In the genomic region with DNA sequence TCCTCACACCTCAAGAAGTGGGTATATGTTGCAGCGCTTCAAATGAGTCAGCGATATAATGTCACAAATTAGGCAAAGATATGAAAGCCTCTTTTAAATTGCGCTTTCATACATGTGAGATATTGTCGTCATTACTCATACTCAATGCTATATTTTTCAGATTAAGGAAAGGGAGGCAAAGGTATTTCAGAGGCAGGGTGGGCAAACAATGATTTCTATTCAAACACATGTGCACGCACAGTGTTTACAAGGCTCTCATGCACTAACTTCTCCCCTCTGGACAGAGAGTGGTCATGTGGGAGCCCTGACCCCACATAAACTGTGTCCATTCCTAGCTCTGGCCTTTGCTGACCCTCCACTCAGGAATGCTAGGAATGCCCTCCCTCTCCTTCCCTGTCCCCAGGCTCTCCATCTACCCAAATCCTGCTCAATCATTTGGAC, we compare ENCODE assay signal across 1 cellular context.
TF ChIP-seq lines count a peak whose summit lies in the region.

No MANE protein-coding gene starts in this region.

TF ChIP-seq in HepG2, 621 proteins besides CTCF, POLR2A, EP300 and RAD21 (continued from another document and continues in another):
- TF ChIP-seq, protein P1, sequence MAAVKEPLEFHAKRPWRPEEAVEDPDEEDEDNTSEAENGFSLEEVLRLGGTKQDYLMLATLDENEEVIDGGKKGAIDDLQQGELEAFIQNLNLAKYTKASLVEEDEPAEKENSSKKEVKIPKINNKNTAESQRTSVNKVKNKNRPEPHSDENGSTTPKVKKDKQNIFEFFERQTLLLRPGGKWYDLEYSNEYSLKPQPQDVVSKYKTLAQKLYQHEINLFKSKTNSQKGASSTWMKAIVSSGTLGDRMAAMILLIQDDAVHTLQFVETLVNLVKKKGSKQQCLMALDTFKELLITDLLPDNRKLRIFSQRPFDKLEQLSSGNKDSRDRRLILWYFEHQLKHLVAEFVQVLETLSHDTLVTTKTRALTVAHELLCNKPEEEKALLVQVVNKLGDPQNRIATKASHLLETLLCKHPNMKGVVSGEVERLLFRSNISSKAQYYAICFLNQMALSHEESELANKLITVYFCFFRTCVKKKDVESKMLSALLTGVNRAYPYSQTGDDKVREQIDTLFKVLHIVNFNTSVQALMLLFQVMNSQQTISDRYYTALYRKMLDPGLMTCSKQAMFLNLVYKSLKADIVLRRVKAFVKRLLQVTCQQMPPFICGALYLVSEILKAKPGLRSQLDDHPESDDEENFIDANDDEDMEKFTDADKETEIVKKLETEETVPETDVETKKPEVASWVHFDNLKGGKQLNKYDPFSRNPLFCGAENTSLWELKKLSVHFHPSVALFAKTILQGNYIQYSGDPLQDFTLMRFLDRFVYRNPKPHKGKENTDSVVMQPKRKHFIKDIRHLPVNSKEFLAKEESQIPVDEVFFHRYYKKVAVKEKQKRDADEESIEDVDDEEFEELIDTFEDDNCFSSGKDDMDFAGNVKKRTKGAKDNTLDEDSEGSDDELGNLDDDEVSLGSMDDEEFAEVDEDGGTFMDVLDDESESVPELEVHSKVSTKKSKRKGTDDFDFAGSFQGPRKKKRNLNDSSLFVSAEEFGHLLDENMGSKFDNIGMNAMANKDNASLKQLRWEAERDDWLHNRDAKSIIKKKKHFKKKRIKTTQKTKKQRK (IDR thresholded peaks at IDR 0.05; ENCODE audit: low read length), result no peak
- TF ChIP-seq, protein P2, sequence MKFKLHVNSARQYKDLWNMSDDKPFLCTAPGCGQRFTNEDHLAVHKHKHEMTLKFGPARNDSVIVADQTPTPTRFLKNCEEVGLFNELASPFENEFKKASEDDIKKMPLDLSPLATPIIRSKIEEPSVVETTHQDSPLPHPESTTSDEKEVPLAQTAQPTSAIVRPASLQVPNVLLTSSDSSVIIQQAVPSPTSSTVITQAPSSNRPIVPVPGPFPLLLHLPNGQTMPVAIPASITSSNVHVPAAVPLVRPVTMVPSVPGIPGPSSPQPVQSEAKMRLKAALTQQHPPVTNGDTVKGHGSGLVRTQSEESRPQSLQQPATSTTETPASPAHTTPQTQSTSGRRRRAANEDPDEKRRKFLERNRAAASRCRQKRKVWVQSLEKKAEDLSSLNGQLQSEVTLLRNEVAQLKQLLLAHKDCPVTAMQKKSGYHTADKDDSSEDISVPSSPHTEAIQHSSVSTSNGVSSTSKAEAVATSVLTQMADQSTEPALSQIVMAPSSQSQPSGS (CRISPR knock-in tag; IDR thresholded peaks at IDR 0.05), result peak; percentile 67; the same call in 1 of the 2 replicates
- TF ChIP-seq ZNF224 (CRISPR knock-in tag; IDR thresholded peaks at IDR 0.05) (no peak), ZSCAN30 (CRISPR knock-in tag; IDR thresholded peaks at IDR 0.05) (no peak), NPAS2 (CRISPR knock-in tag; IDR thresholded peaks at IDR 0.05; ENCODE audit: borderline replicate concordance) (no peak), TOE1 (CRISPR knock-in tag; IDR thresholded peaks at IDR 0.05) (no peak), SETDB1 (CRISPR knock-in tag; IDR thresholded peaks at IDR 0.05; ENCODE audit: borderline replicate concordance) (no peak), MBD4 (IDR thresholded peaks at IDR 0.05; ENCODE audit: borderline replicate concordance, low read length) (no peak), ZNF292 (CRISPR knock-in tag; IDR thresholded peaks at IDR 0.05; ENCODE audit: borderline replicate concordance, low read depth) (peak; percentile 70; the same call in 1 of the 2 replicates), MTF1 (CRISPR knock-in tag; IDR thresholded peaks at IDR 0.05) (no peak), KLF16 (CRISPR knock-in tag; IDR thresholded peaks at IDR 0.05) (0 out of 4 replicates have a peak, but pooled peaks of 1 of the 2 experiments have one; percentile 17), SOX6 (IDR thresholded peaks at IDR 0.05) (no peak), SOX6 (CRISPR knock-in tag; IDR thresholded peaks at IDR 0.05) (peak; percentile 92), NFIC (IDR thresholded peaks at IDR 0.05; ENCODE audit: low read length) (peak; percentile 74; the same call in 1 of the 2 replicates), ZNF234 (CRISPR knock-in tag; conservative IDR thresholded peaks at IDR 0.05) (no peak), ZNF713 (CRISPR knock-in tag; IDR thresholded peaks at IDR 0.05) (no peak), HOXD1 (CRISPR knock-in tag; IDR thresholded peaks at IDR 0.05) (no peak), JUND (CRISPR knock-in tag; IDR thresholded peaks at IDR 0.05) (no peak; the same call in 1 of the 2 replicates), FOXC1 (CRISPR knock-in tag; IDR thresholded peaks at IDR 0.05; ENCODE audit: borderline replicate concordance) (no peak), GZF1 (CRISPR knock-in tag; IDR thresholded peaks at IDR 0.05) (0 out of 2 replicates have a peak, but pooled peaks have one; percentile 41), ZNF256 (CRISPR knock-in tag; conservative IDR thresholded peaks at IDR 0.05) (no peak)
- TF ChIP-seq, protein P3, sequence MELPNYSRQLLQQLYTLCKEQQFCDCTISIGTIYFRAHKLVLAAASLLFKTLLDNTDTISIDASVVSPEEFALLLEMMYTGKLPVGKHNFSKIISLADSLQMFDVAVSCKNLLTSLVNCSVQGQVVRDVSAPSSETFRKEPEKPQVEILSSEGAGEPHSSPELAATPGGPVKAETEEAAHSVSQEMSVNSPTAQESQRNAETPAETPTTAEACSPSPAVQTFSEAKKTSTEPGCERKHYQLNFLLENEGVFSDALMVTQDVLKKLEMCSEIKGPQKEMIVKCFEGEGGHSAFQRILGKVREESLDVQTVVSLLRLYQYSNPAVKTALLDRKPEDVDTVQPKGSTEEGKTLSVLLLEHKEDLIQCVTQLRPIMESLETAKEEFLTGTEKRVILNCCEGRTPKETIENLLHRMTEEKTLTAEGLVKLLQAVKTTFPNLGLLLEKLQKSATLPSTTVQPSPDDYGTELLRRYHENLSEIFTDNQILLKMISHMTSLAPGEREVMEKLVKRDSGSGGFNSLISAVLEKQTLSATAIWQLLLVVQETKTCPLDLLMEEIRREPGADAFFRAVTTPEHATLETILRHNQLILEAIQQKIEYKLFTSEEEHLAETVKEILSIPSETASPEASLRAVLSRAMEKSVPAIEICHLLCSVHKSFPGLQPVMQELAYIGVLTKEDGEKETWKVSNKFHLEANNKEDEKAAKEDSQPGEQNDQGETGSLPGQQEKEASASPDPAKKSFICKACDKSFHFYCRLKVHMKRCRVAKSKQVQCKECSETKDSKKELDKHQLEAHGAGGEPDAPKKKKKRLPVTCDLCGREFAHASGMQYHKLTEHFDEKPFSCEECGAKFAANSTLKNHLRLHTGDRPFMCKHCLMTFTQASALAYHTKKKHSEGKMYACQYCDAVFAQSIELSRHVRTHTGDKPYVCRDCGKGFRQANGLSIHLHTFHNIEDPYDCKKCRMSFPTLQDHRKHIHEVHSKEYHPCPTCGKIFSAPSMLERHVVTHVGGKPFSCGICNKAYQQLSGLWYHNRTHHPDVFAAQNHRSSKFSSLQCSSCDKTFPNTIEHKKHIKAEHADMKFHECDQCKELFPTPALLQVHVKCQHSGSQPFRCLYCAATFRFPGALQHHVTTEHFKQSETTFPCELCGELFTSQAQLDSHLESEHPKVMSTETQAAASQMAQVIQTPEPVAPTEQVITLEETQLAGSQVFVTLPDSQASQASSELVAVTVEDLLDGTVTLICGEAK (IDR thresholded peaks at IDR 0.05), result no peak
- TF ChIP-seq, protein P3 (CRISPR knock-in tag; IDR thresholded peaks at IDR 0.05), result peak; percentile 31; the same call in 1 of the 2 replicates
- TF ChIP-seq, protein P4, sequence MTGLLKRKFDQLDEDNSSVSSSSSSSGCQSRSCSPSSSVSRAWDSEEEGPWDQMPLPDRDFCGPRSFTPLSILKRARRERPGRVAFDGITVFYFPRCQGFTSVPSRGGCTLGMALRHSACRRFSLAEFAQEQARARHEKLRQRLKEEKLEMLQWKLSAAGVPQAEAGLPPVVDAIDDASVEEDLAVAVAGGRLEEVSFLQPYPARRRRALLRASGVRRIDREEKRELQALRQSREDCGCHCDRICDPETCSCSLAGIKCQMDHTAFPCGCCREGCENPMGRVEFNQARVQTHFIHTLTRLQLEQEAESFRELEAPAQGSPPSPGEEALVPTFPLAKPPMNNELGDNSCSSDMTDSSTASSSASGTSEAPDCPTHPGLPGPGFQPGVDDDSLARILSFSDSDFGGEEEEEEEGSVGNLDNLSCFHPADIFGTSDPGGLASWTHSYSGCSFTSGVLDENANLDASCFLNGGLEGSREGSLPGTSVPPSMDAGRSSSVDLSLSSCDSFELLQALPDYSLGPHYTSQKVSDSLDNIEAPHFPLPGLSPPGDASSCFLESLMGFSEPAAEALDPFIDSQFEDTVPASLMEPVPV (CRISPR knock-in tag; IDR thresholded peaks at IDR 0.05), result no peak
- TF ChIP-seq, protein P5, sequence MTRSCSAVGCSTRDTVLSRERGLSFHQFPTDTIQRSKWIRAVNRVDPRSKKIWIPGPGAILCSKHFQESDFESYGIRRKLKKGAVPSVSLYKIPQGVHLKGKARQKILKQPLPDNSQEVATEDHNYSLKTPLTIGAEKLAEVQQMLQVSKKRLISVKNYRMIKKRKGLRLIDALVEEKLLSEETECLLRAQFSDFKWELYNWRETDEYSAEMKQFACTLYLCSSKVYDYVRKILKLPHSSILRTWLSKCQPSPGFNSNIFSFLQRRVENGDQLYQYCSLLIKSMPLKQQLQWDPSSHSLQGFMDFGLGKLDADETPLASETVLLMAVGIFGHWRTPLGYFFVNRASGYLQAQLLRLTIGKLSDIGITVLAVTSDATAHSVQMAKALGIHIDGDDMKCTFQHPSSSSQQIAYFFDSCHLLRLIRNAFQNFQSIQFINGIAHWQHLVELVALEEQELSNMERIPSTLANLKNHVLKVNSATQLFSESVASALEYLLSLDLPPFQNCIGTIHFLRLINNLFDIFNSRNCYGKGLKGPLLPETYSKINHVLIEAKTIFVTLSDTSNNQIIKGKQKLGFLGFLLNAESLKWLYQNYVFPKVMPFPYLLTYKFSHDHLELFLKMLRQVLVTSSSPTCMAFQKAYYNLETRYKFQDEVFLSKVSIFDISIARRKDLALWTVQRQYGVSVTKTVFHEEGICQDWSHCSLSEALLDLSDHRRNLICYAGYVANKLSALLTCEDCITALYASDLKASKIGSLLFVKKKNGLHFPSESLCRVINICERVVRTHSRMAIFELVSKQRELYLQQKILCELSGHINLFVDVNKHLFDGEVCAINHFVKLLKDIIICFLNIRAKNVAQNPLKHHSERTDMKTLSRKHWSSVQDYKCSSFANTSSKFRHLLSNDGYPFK (CRISPR knock-in tag; IDR thresholded peaks at IDR 0.05; ENCODE audit: borderline replicate concordance), result no peak
- TF ChIP-seq, protein P6, sequence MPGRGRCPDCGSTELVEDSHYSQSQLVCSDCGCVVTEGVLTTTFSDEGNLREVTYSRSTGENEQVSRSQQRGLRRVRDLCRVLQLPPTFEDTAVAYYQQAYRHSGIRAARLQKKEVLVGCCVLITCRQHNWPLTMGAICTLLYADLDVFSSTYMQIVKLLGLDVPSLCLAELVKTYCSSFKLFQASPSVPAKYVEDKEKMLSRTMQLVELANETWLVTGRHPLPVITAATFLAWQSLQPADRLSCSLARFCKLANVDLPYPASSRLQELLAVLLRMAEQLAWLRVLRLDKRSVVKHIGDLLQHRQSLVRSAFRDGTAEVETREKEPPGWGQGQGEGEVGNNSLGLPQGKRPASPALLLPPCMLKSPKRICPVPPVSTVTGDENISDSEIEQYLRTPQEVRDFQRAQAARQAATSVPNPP (CRISPR knock-in tag; IDR thresholded peaks at IDR 0.05), result no peak
- TF ChIP-seq, protein P7, sequence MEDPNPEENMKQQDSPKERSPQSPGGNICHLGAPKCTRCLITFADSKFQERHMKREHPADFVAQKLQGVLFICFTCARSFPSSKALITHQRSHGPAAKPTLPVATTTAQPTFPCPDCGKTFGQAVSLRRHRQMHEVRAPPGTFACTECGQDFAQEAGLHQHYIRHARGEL (CRISPR knock-in tag; IDR thresholded peaks at IDR 0.05), result no peak
- TF ChIP-seq, protein P8, sequence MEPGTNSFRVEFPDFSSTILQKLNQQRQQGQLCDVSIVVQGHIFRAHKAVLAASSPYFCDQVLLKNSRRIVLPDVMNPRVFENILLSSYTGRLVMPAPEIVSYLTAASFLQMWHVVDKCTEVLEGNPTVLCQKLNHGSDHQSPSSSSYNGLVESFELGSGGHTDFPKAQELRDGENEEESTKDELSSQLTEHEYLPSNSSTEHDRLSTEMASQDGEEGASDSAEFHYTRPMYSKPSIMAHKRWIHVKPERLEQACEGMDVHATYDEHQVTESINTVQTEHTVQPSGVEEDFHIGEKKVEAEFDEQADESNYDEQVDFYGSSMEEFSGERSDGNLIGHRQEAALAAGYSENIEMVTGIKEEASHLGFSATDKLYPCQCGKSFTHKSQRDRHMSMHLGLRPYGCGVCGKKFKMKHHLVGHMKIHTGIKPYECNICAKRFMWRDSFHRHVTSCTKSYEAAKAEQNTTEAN (CRISPR knock-in tag; conservative IDR thresholded peaks at IDR 0.05), result no peak
